Comparison of ENCODE assay signal across 8 cellular contexts in genomic region chr7:122803323-122803722, GRCh38.
A peak's percentile ranks its signal among the peaks of the same experiment; 100 is the strongest.
DNase-seq lines count a peak whose midpoint lies in the region; ATAC-seq and TF ChIP-seq lines count a peak whose summit lies in the region.

No MANE protein-coding gene starts in this region.

- WGBS in mesendoderm (ENCODE audit: extremely low coverage, insufficient coverage, low lambda C conversion rate), result no CpG with 5 or more reads among the region's 2 CpGs

- no peaks in the 10 kb centered on the region for H3K36me3 ChIP-seq in mesendoderm (ENCODE audit: control insufficient read depth, insufficient read depth, low read length)

- no peak overlapping the region for H3K4me2 ChIP-seq in mesendoderm (ENCODE audit: low read length)

- no peak overlapping the region for H3K4ac ChIP-seq in mesendoderm (ENCODE audit: low read depth, low read length)

- H3K4me1 ChIP-seq in mesendoderm (ENCODE audit: control insufficient read depth, low read depth, low read length), result peaks cover 2% of the 10 kb centered on the region

- no peak overlapping the region for H4K5ac ChIP-seq in mesendoderm (ENCODE audit: low read length)

- ATAC-seq in HG03457 (IDR thresholded peaks at IDR 0.05; ENCODE audit: unreplicated experiment), result no peak
- ATAC-seq in HG03135 (IDR thresholded peaks at IDR 0.05; ENCODE audit: unreplicated experiment), result no peak

- H3K79me1 ChIP-seq in mesendoderm (ENCODE audit: low read length), result no peaks in the 10 kb centered on the region

- no peaks in the 10 kb centered on the region for H3K36me3 Mint-ChIP-seq in chondrocyte (ENCODE audit: low read depth)

- H3K4me1 Mint-ChIP-seq in chondrocyte (ENCODE audit: low read depth), result no peaks in the 10 kb centered on the region

- peak; percentile 8 for DNase-seq in ELF-1 (ENCODE audit: low read depth, low spot score)
- no peak for DNase-seq in chondrocyte (ENCODE audit: low spot score)
- peak; percentile 71 for DNase-seq in mesendoderm
- DNase-seq in foreskin fibroblast, result no peak
- no peak for DNase-seq in stimulated activated CD4-positive, alpha-beta T cell treated with anti-CD3 and anti-CD28 coated beads, Interleukin-2, amount 100 ng/mL, for 24 hours

- no peak overlapping the region for H2BK120ac ChIP-seq in mesendoderm (ENCODE audit: low read depth, low read length)

- no peak overlapping the region for H2AK5ac ChIP-seq in mesendoderm (ENCODE audit: low read length)

- no peak overlapping the region for H3K4me3 ChIP-seq in mesendoderm (ENCODE audit: low read length)
- H3K4me3 ChIP-seq in foreskin fibroblast (ENCODE audit: low read depth in 1 of 2, low read length in 2 of 2), result no peak overlapping the region

- H3K27me3 ChIP-seq in mesendoderm (ENCODE audit: insufficient read depth, low read length, poor library complexity), result no peaks in the 10 kb centered on the region

- no peak overlapping the region for H3K27ac Mint-ChIP-seq in chondrocyte (ENCODE audit: unreplicated experiment)

- no peak overlapping the region for H2BK5ac ChIP-seq in mesendoderm (ENCODE audit: low read length)

- H3K9me3 Mint-ChIP-seq in chondrocyte (ENCODE audit: low read depth), result no peaks in the 10 kb centered on the region

- H3K18ac ChIP-seq in mesendoderm (ENCODE audit: low read length), result no peak overlapping the region

- no peak overlapping the region for H3K23ac ChIP-seq in mesendoderm (ENCODE audit: low read length)

- H3K4me3 Mint-ChIP-seq in chondrocyte (ENCODE audit: unreplicated experiment), result no peak overlapping the region

- no peak overlapping the region for H3K27ac ChIP-seq in mesendoderm (ENCODE audit: low read depth, low read length)

- H3K79me2 ChIP-seq in mesendoderm (ENCODE audit: control insufficient read depth, insufficient read depth, low read length), result no peaks in the 10 kb centered on the region

- no peak overlapping the region for H2BK15ac ChIP-seq in mesendoderm (replicated peaks; ENCODE audit: low read depth)

- TF ChIP-seq CTCF in LNCAP (IDR thresholded peaks at IDR 0.05) (peak; percentile 79), chondrocyte (IDR thresholded peaks at IDR 0.05) (peak; percentile 78), foreskin fibroblast (IDR thresholded peaks at IDR 0.05; ENCODE audit: low read depth, low read length) (no peak)

- H3K27me3 Mint-ChIP-seq in chondrocyte (ENCODE audit: low read depth), result peaks cover 2% of the 10 kb centered on the region

- no peak overlapping the region for H3K56ac ChIP-seq in mesendoderm (ENCODE audit: low read length)

- no peak overlapping the region for H4K8ac ChIP-seq in mesendoderm (ENCODE audit: low read depth, low read length)

- no peak overlapping the region for H3K9ac ChIP-seq in mesendoderm (ENCODE audit: low read length)

Comparison
In these comparisons a context has a peak if more than half of its experiments do, and no peak if none do; other contexts are left out.
1. DNase-seq: peak in ELF-1 (single experiment) and mesendoderm (single experiment); none in chondrocyte (single experiment), foreskin fibroblast (0 of 2) and stimulated activated CD4-positive, alpha-beta T cell treated with anti-CD3 and anti-CD28 coated beads, Interleukin-2, amount 100 ng/mL, for 24 hours (0 of 2).